ENCODE assay signal across 22 cellular contexts in the genomic region with DNA sequence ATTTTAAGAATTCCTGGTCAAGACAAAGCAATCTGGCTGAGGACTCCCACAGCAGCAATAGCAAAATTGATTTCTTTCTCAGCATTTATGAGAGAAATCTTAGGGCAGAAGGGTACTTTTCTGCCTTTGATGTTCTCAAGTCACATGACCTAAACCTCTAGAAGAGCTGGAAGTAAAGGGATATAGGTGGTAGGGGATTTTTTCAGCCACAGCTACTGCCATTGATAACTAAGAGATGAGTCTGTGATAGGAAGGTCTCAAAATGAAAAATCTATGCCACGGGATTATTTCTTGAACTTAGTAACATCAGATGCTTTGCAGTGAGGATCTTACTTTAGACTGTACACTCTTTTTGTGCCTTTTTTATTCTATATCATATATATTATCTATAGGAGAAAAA. TPM values are rescaled to one million over a fixed set of nuclear protein-coding genes. Genes with fewer than 3 reads are reported as not detected.
DNase-seq lines count a peak whose midpoint lies in the region; ATAC-seq, FAIRE-seq and TF ChIP-seq lines count a peak whose summit lies in the region.
"Had no signal": no experiment of that assay in that cellular context is flagged by ENCODE, and none has a peak within 500 bp of the region (broad histone marks: within the 10 kb centered on the region; RNA-seq: fewer than 3 reads in every experiment).

No MANE protein-coding gene starts in this region.

- H3K4me1 ChIP-seq in Panc1 (ENCODE audit: control insufficient read depth, insufficient read depth, low read length) (no peaks in the 10 kb centered on the region), K562 (replicated peaks in 1 of 2; ENCODE audit: control insufficient read depth in 2 of 2, insufficient read depth in 2 of 2, low read length in 2 of 2) (no peaks in the 10 kb centered on the region)

- H3K4me3 Mint-ChIP-seq in activated naive CD4-positive, alpha-beta T cell treated with anti-CD3 and anti-CD28 coated beads, Interleukin-2, amount 50 U/mL, for 24 hours, result no peak overlapping the region
- no peak overlapping the region for H3K4me3 Mint-ChIP-seq in stimulated activated naive CD8-positive, alpha-beta T cell treated with anti-CD3 and anti-CD28 coated beads, Interleukin-15, amount 100 ng/mL, for 72 hours
- H3K4me3 Mint-ChIP-seq: B cell; CD8-positive, alpha-beta T cell had no signal

- peaks cover 41% of the 10 kb centered on the region for H3K4me1 Mint-ChIP-seq in activated naive CD4-positive, alpha-beta T cell treated with anti-CD3 and anti-CD28 coated beads, Interleukin-2, amount 50 U/mL, for 24 hours
- H3K4me1 Mint-ChIP-seq in stimulated activated naive CD8-positive, alpha-beta T cell treated with anti-CD3 and anti-CD28 coated beads, Interleukin-15, amount 100 ng/mL, for 72 hours, result peaks cover 6% of the 10 kb centered on the region
- H3K4me1 Mint-ChIP-seq: B cell had no signal

- TF ChIP-seq RAD21 in K562 (CRISPR knock-in tag; conservative IDR thresholded peaks at IDR 0.05 in 1 of 2, IDR thresholded peaks at IDR 0.05 in 1 of 2), result no peak

- no peaks in the 10 kb centered on the region for H3K9me1 ChIP-seq in K562 (ENCODE audit: control insufficient read depth, insufficient read depth, low read length)

- POLR2A ChIA-PET in Panc1 (lab: Charles Lee), result interaction anchor here (0.5 to 0.6 kb wide), 2 partner anchors 45 to 213 kb away, joined by 3 to 5 read pairs; no protein-coding TSS in a partner anchor
- POLR2A ChIA-PET in K562 (lab: Yijun Ruan, JAX), result no interaction called here

- no peak overlapping the region for H2AFZ ChIP-seq in K562 (ENCODE audit: low read depth, low read length)

- H3K36me3 Mint-ChIP-seq in activated naive CD4-positive, alpha-beta T cell treated with anti-CD3 and anti-CD28 coated beads, Interleukin-2, amount 50 U/mL, for 24 hours, result peaks cover 25% of the 10 kb centered on the region

- TSS peak; percentile 52 for BruUV-seq in Panc1 (replicated peaks; lab: Mats Ljungman, UMichigan)
- no TSS peak for BruUV-seq in K562 (replicated peaks; lab: Mats Ljungman, UMichigan)

- no peaks in the 10 kb centered on the region for H3K27me3 Mint-ChIP-seq in activated naive CD4-positive, alpha-beta T cell treated with anti-CD3 and anti-CD28 coated beads, Interleukin-2, amount 50 U/mL, for 24 hours
- no peaks in the 10 kb centered on the region for H3K27me3 Mint-ChIP-seq in stimulated activated naive CD8-positive, alpha-beta T cell treated with anti-CD3 and anti-CD28 coated beads, Interleukin-15, amount 100 ng/mL, for 72 hours
- H3K27me3 Mint-ChIP-seq: B cell had no signal

- H3K27ac ChIP-seq in Panc1 (ENCODE audit: low read length), result no peak overlapping the region
- no peak overlapping the region for H3K27ac ChIP-seq in K562 (ENCODE audit: extremely low read depth, low read depth, low read length)

- no peak for ATAC-seq in Panc1
- ATAC-seq in K562, result no peak
- ATAC-seq in stimulated activated naive CD8-positive, alpha-beta T cell treated with anti-CD3 and anti-CD28 coated beads, Interleukin-15, amount 100 ng/mL, for 72 hours, result peak; percentile 45
- ATAC-seq in GM21529 (IDR thresholded peaks at IDR 0.05; ENCODE audit: unreplicated experiment), result no peak
- ATAC-seq: CD8-positive, alpha-beta T cell had no signal

- H3K79me2 ChIP-seq in K562 (ENCODE audit: control insufficient read depth, insufficient read depth, low read length), result no peaks in the 10 kb centered on the region

- DNase-seq in activated naive CD4-positive, alpha-beta T cell treated with Interleukin-2 at 50 U/mL for 16 hours, result no peak
- DNase-seq in Panc1 (ENCODE audit: low read depth, low spot score) (no peak), K562 (ENCODE audit: extremely low read depth in 1 of 4, low spot score in 3 of 4) (no peak), NCI-H2029 treated with DMSO at 0.1 percent for 48 hours (lab: John Stamatoyannopoulos, UW) (no peak)
- DNase-seq in stimulated activated naive CD8-positive, alpha-beta T cell treated with anti-CD3 and anti-CD28 coated beads, Interleukin-15, amount 100 ng/mL, for 72 hours, result no peak
- DNase-seq: ACHN; CD8-positive, alpha-beta T cell; DND-41; GF-D8; Karpas-422; MM.1S; NCI-H1105; NCI-H187; NCI-H2171; NCI-H446 treated with DMSO at 0.1 percent for 48 hours; NCI-H774; Right ventricle myocardium superior had no signal

- CTCF ChIA-PET in Panc1 (lab: Charles Lee), result no interaction called here
- CTCF ChIA-PET in K562 (lab: Yijun Ruan, JAX; ENCODE audit: low intra/inter-chr PET ratio), result no interaction called here

- 77% methylated on average over 1 of the region's 1 CpG for WGBS in K562 (ENCODE audit: insufficient coverage, low coverage, missing lambda C conversion rate)

- peaks cover 38% of the 10 kb centered on the region for H3K36me3 ChIP-seq in Panc1 (ENCODE audit: control insufficient read depth, insufficient read depth, low read length)
- H3K36me3 ChIP-seq in K562 (ENCODE audit: control insufficient read depth, insufficient read depth, low read length), result peaks cover 38% of the 10 kb centered on the region

- TF ChIP-seq EP300 in K562 (IDR thresholded peaks at IDR 0.05; ENCODE audit: low read length), result no peak

- no peak overlapping the region for H3K4me3 ChIP-seq in Panc1 (ENCODE audit: low read depth in 2 of 2, low read length in 2 of 2)
- H3K4me3 ChIP-seq in K562, result no peak overlapping the region

- no peak overlapping the region for H3K9ac ChIP-seq in K562 (ENCODE audit: insufficient read depth in 1 of 2, low read depth in 2 of 2, low read length in 2 of 2)

- H3K27me3 ChIP-seq in Panc1 (ENCODE audit: control insufficient read depth, insufficient read depth, low read length) (no peaks in the 10 kb centered on the region), K562 (ENCODE audit: control insufficient read depth in 2 of 2, insufficient read depth in 2 of 2, low read length in 2 of 2) (no peaks in the 10 kb centered on the region)

- no peak for FAIRE-seq in K562 (lab: Jason Lieb, UNC)
- FAIRE-seq: D721Med, H1 had no signal

- TF ChIP-seq POLR2A in K562 (conservative IDR thresholded peaks at IDR 0.05), result no peak

- peak overlapping the region; percentile 84 for H3K27ac Mint-ChIP-seq in activated naive CD4-positive, alpha-beta T cell treated with anti-CD3 and anti-CD28 coated beads, Interleukin-2, amount 50 U/mL, for 24 hours
- H3K27ac Mint-ChIP-seq in stimulated activated naive CD8-positive, alpha-beta T cell treated with anti-CD3 and anti-CD28 coated beads, Interleukin-15, amount 100 ng/mL, for 72 hours, result peak overlapping the region in 1 of 2 donors; percentile 19
- H3K27ac Mint-ChIP-seq: B cell; CD8-positive, alpha-beta T cell had no signal

- H3K4me2 ChIP-seq in K562 (ENCODE audit: insufficient read depth, low read length), result no peak overlapping the region

- no peaks in the 10 kb centered on the region for H3K9me3 Mint-ChIP-seq in activated naive CD4-positive, alpha-beta T cell treated with anti-CD3 and anti-CD28 coated beads, Interleukin-2, amount 50 U/mL, for 24 hours
- no peaks in the 10 kb centered on the region for H3K9me3 Mint-ChIP-seq in stimulated activated naive CD8-positive, alpha-beta T cell treated with anti-CD3 and anti-CD28 coated beads, Interleukin-15, amount 100 ng/mL, for 72 hours
- H3K9me3 Mint-ChIP-seq: CD8-positive, alpha-beta T cell had no signal

- in situ Hi-C loops in Panc1 (cut with HindIII; ENCODE audit: low pct_unique_long_range_greater_than_20kb, low sequenced_read_pairs) (no loop called here), K562 (cut with MboI) (no loop called here)

- H4K20me1 ChIP-seq in K562 (replicated peaks; ENCODE audit: control insufficient read depth, insufficient read depth, low read length), result no peaks in the 10 kb centered on the region

- intact Hi-C loops in Panc1 (cut with micrococcal nuclease; ENCODE audit: unreplicated experiment) (no loop called here), K562 (cut with micrococcal nuclease) (no loop called here)

- TF ChIP-seq CTCF in Panc1 (IDR thresholded peaks at IDR 0.05) (no peak), K562 (IDR thresholded peaks at IDR 0.05 in 2 of 3, conservative IDR thresholded peaks at IDR 0.05 in 1 of 3; ENCODE audit: insufficient read depth in 2 of 3, low read depth in 1 of 3, low read length in 3 of 3) (no peak)

- H3K9me3 ChIP-seq in Panc1 (ENCODE audit: control insufficient read depth, insufficient read depth, low read depth, low read length) (no peaks in the 10 kb centered on the region), K562 (replicated peaks; ENCODE audit: control insufficient read depth, insufficient read depth, low read depth, low read length) (no peaks in the 10 kb centered on the region)

RNA-seq across cellular contexts. Expression of a gene that starts 35.6 kb away (rescaled TPM):
- total RNA-seq in Panc1 (2021; ENCODE audit: unreplicated experiment) (181 TPM), K562 (2014; rRNA removed) (7.9 and 8.5 TPM in 2 replicates), K562 (2014; rRNA removed; fragmentation: Illumina TruSeq; extraction: Trizol) (14.6 and 18.5 TPM in 2 replicates), K562 (2015; rRNA removed; fragmentation: Illumina TruSeq; extraction: Trizol) (14.4 and 16.2 TPM in 2 replicates), K562 (2021) (17.7 and 18.2 TPM in 2 replicates)
- polyA plus RNA-seq in Panc1 (2012; ENCODE audit: insufficient read length), result 42.3 TPM
- 26.8 and 77.1 TPM in 2 replicates for total RNA-seq in K562 (2011; cell fraction: chromatin; rRNA removed; ENCODE audit: low replicate concordance)
- total RNA-seq in K562 (2011; cell fraction: nucleolus; rRNA removed), result 10.4 and 21.0 TPM in 2 replicates
- 19.9 and 23.6 TPM in 2 replicates for total RNA-seq in K562 (2011; cell fraction: nucleoplasm; rRNA removed)
- polyA plus RNA-seq in K562 (2011; rRNA removed) (16.7 and 27.0 TPM in 2 replicates), K562 (2014; fragmentation: Illumina TruSeq; extraction: Trizol) (7.9 and 11.0 TPM in 2 replicates), K562 (2014; fragmentation: Nextera tagmentation; extraction: Ambion mirVana) (1 to 10 TPM; 2.0 to 2.3 TPM), K562 (2014; rRNA removed) (4.5 and 5.3 TPM in 2 replicates)
- polyA plus RNA-seq in K562 (2011; cell fraction: cytosol; rRNA removed), result 5.8 and 7.8 TPM in 2 replicates
- polyA plus RNA-seq in K562 (2011; cell fraction: nucleus; rRNA removed), result 20.0 and 24.0 TPM in 2 replicates
- polyA plus RNA-seq in K562 (2012), result 7.3 and 7.8 TPM in 2 replicates
- polyA minus RNA-seq in K562 (2011; rRNA and poly(A)+ RNA removed), result 98.7 and 113 TPM in 2 replicates
- polyA minus RNA-seq in K562 (2011; cell fraction: cytosol; rRNA and poly(A)+ RNA removed), result 12.9 and 37.6 TPM in 2 replicates
- 15.9 and 33.5 TPM in 2 replicates for polyA minus RNA-seq in K562 (2011; cell fraction: nucleus; rRNA and poly(A)+ RNA removed)
